In genomic region chr3:50128001-50128400, GRCh38 we compare ENCODE assay signal across 17 cellular contexts. TPM values are rescaled to one million over a fixed set of nuclear protein-coding genes. Genes with fewer than 3 reads are reported as not detected.
DNase-seq lines count a peak whose midpoint lies in the region; TF ChIP-seq lines count a peak whose summit lies in the region.
"Had no signal": no experiment of that assay in that cellular context is flagged by ENCODE, and none has a peak within 500 bp of the region (broad histone marks: within the 10 kb centered on the region; RNA-seq: fewer than 3 reads in every experiment).

No MANE protein-coding gene starts in this region.

- H4K8ac ChIP-seq in mesendoderm (ENCODE audit: low read depth, low read length): no peak overlapping the region

- no peaks in the 10 kb centered on the region for H3K79me1 ChIP-seq in mesendoderm (ENCODE audit: low read length)

- H3K36me3 Mint-ChIP-seq in immature natural killer cell: no peaks in the 10 kb centered on the region
- H3K36me3 Mint-ChIP-seq: CD4-positive, alpha-beta memory T cell; IgD-negative memory B cell had no signal

- H3K27me3 ChIP-seq in WERI-Rb-1 (ENCODE audit: insufficient read depth, low read depth, severe bottlenecking) (no peaks in the 10 kb centered on the region), mesendoderm (ENCODE audit: insufficient read depth, low read length, poor library complexity) (no peaks in the 10 kb centered on the region), spleen (replicated peaks in 1 of 7) (no peaks in the 10 kb centered on the region)
- H3K27me3 ChIP-seq: BLaER1 had no signal

- no peak overlapping the region for H2BK15ac ChIP-seq in mesendoderm (replicated peaks; ENCODE audit: low read depth)

- DNase-seq in M059J (ENCODE audit: low read depth) (peak; percentile 27), WERI-Rb-1 (no peak), mesendoderm (no peak), spleen (peak; percentile 7), immature natural killer cell (no peak), COLO668 (lab: John Stamatoyannopoulos, UW; ENCODE audit: unreplicated experiment) (no peak)
- no peak for DNase-seq in stimulated activated CD4-positive, alpha-beta T cell treated with anti-CD3 and anti-CD28 coated beads, Interleukin-2, amount 100 ng/mL, for 24 hours
- DNase-seq: ACHN; CD4-positive, alpha-beta memory T cell; DND-41; NCI-H1694; NCI-H2081; NCI-H446 treated with DMSO at 0.1 percent for 48 hours; NCI-H526 treated with DMSO at 0.1 percent for 48 hours; SHP77 had no signal

- peaks cover 0 to 6% (median 4%) of the 10 kb centered on the region in 3 donors for H3K27me3 Mint-ChIP-seq in immature natural killer cell (ENCODE audit: low read depth in 3 of 3)
- H3K27me3 Mint-ChIP-seq: CD4-positive, alpha-beta memory T cell had no signal

- peak overlapping the region; percentile 73 for H2AK5ac ChIP-seq in mesendoderm (ENCODE audit: low read length)

- no peak overlapping the region for H2BK120ac ChIP-seq in mesendoderm (ENCODE audit: low read depth, low read length)

- H2BK5ac ChIP-seq in mesendoderm (ENCODE audit: low read length): no peak overlapping the region

- H3K9me3 Mint-ChIP-seq in immature natural killer cell: no peaks in the 10 kb centered on the region
- H3K9me3 Mint-ChIP-seq: IgD-negative memory B cell had no signal

- H4K5ac ChIP-seq in mesendoderm (ENCODE audit: low read length): no peak overlapping the region

- no CpG with 5 or more reads among the region's 4 CpGs for WGBS in mesendoderm (ENCODE audit: extremely low coverage, insufficient coverage, low lambda C conversion rate)
- whole genome bisulfite sequencing in spleen, 5 donors: 77 to 90% (median 83%) methylated on average over 4 of the region's 4 CpGs

- H3K4me2 ChIP-seq in mesendoderm (ENCODE audit: low read length): no peak overlapping the region
- H3K4me2 ChIP-seq: BLaER1 had no signal

- no peak for TF ChIP-seq CTCF in WERI-Rb-1 (IDR thresholded peaks at IDR 0.05; ENCODE audit: low read depth, low read length)
- no peak for TF ChIP-seq CTCF in spleen (IDR thresholded peaks at IDR 0.05 in 8 of 11, conservative IDR thresholded peaks at IDR 0.05 in 3 of 11)

- no peaks in the 10 kb centered on the region for H3K4me1 Mint-ChIP-seq in immature natural killer cell
- H3K4me1 Mint-ChIP-seq: CD4-positive, alpha-beta memory T cell; IgD-negative memory B cell had no signal

- H3K4me3 Mint-ChIP-seq in immature natural killer cell: no peak overlapping the region
- H3K4me3 Mint-ChIP-seq: CD4-positive, alpha-beta memory T cell; IgD-negative memory B cell had no signal

- peak overlapping the region; percentile 93 for H3K27ac ChIP-seq in WERI-Rb-1
- no peak overlapping the region for H3K27ac ChIP-seq in mesendoderm (ENCODE audit: low read depth, low read length)
- H3K27ac ChIP-seq in spleen: no peak overlapping the region
- H3K27ac ChIP-seq: BLaER1 had no signal

- H3K4me3 ChIP-seq in WERI-Rb-1 (ENCODE audit: low read depth, low read length) (no peak overlapping the region), mesendoderm (ENCODE audit: low read length) (no peak overlapping the region), spleen (no peak overlapping the region)
- H3K4me3 ChIP-seq: BLaER1 had no signal

- no peaks in the 10 kb centered on the region for H3K79me2 ChIP-seq in mesendoderm (ENCODE audit: control insufficient read depth, insufficient read depth, low read length)

- H3K4ac ChIP-seq in mesendoderm (ENCODE audit: low read depth, low read length): no peak overlapping the region

- H3K9me3 ChIP-seq in WERI-Rb-1 (ENCODE audit: severe bottlenecking): no peaks in the 10 kb centered on the region
- H3K9me3 ChIP-seq in spleen: no peaks in the 10 kb centered on the region
- H3K9me3 ChIP-seq: BLaER1 had no signal

- H3K36me3 ChIP-seq in WERI-Rb-1 (no peaks in the 10 kb centered on the region), mesendoderm (ENCODE audit: control insufficient read depth, insufficient read depth, low read length) (no peaks in the 10 kb centered on the region), spleen (peaks cover 0 to 6% (median 0%) of the 10 kb centered on the region in 6 donors)

- no peak for TF ChIP-seq POLR2A in spleen (IDR thresholded peaks at IDR 0.05)

- H3K9ac ChIP-seq in mesendoderm (ENCODE audit: low read length): no peak overlapping the region
- H3K9ac ChIP-seq: BLaER1 had no signal

- no peak overlapping the region for H3K23ac ChIP-seq in mesendoderm (ENCODE audit: low read length)

- peaks cover 14% of the 10 kb centered on the region for H3K4me1 ChIP-seq in mesendoderm (ENCODE audit: control insufficient read depth, low read depth, low read length)
- H3K4me1 ChIP-seq in spleen: peaks cover 0 to 39% (median 22%) of the 10 kb centered on the region in 6 donors

- no peak overlapping the region for H3K27ac Mint-ChIP-seq in immature natural killer cell
- H3K27ac Mint-ChIP-seq: IgD-negative memory B cell had no signal

- no peak overlapping the region for H3K18ac ChIP-seq in mesendoderm (ENCODE audit: low read length)

- no peak overlapping the region for H3K56ac ChIP-seq in mesendoderm (ENCODE audit: low read length)

- intact Hi-C loops in spleen (cut with DNase I; ENCODE audit: low total_unique reads): loop anchor here (10.0 kb wide), 1 partner anchor 147 kb away; the partner anchor contains the start of gene LSMEM2

RNA-seq across cellular contexts. Expression of gene SEMA3F, which starts 27.1 kb away (rescaled TPM):
- 3.7 and 6.6 TPM in 2 replicates for total RNA-seq in M059J (2014; rRNA removed; shearing (Covaris generic))
- 24.7 TPM for polyA plus RNA-seq in mesendoderm (2013, experiment 1 of 2)
- polyA plus RNA-seq in mesendoderm (2013, experiment 2 of 2): 23.0 TPM
- total RNA-seq in spleen: 100 to 1,000 TPM in 3 of 7 donors, 10 to 100 TPM in 4; 56.1 to 205 (median 98.8) TPM
- polyA plus RNA-seq in spleen (10 to 100 TPM; 16.9 to 34.2 (median 31.7) TPM), immature natural killer cell (not detected)
- total RNA-seq: CD4-positive, alpha-beta memory T cell had no signal
- polyA plus RNA-seq: CD4-positive, alpha-beta memory T cell; IgD-negative memory B cell had no signal

RNA-seq across cellular contexts. Expression of gene RBM5, which starts 39.3 kb away (rescaled TPM):
- 18.0 and 37.1 TPM in 2 replicates for total RNA-seq in M059J (2014; rRNA removed; shearing (Covaris generic))
- polyA plus RNA-seq in mesendoderm (2013, experiment 1 of 2): 49.1 TPM
- polyA plus RNA-seq in mesendoderm (2013, experiment 2 of 2): 46.8 TPM
- 100 to 1,000 TPM; 196 to 381 (median 263) TPM for total RNA-seq in spleen
- polyA plus RNA-seq in spleen: 100 to 1,000 TPM in 2 of 3 donors, 10 to 100 TPM in 1; 79.2 to 190 (median 149) TPM
- polyA plus RNA-seq in immature natural killer cell: 10 to 100 TPM; 15.5 to 40.7 (median 21.4) TPM

Comparison
In these comparisons a context has a peak if more than half of its experiments do, and no peak if none do; other contexts are left out.
1. DNase-seq: peak in M059J (single experiment) and spleen (single experiment); none in WERI-Rb-1 (single experiment), mesendoderm (single experiment), immature natural killer cell (0 of 3), COLO668 (single experiment) and stimulated activated CD4-positive, alpha-beta T cell treated with anti-CD3 and anti-CD28 coated beads, Interleukin-2, amount 100 ng/mL, for 24 hours (0 of 2).